In the genomic region with DNA sequence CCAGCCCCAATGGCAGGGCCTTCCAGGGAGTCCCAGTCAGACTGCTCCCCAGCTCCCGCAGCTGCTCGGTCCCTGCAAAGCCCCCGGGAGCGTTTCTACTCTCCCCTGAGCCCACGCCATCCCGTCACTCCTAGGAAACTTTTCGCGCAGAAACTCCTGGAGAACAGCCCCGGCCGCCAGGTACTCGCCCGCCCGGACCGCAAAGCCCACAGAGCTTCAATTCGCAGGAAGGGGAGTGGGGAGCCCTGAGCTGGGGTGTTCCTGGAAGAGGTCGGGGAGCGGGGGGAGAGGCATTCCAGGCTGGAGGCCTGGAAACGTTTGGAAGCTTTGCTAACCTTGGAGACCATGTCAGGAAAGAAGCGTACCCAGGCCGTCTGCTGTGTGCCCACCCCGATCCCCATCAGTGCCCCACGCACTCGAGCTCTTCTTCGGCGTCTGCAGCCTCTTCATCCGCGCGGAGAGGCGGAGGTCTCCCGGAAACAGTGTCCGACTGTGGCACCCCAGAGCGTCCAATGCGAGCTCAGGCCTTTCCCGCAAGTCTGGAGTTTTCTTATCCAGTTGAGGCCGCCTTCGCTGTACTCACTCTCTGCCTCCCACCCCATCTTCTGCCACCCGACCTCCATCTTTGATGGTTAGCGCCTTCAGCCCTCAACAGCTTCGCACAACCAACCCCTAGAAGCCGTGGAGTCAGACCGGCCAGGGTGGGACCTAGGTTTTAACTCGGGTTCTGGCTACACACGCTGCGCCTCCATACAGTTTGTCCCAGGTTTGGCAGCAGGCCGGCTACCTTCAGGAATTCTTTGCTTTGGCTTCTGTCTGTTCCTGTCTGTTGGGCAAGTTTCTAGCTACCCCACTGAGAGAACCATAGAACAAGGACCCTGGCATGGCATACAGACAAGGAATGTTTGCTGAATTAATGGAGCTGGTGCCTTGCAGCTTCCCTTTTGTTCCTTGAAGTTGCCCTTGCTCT, we compare ENCODE assay signal across 1 cellular context.
A peak's percentile ranks its signal among the peaks of the same experiment; 100 is the strongest.
TF ChIP-seq lines count a peak whose summit lies in the region.

No MANE protein-coding gene starts in this region.

TF ChIP-seq in K562, 482 proteins besides CTCF, POLR2A, EP300 and RAD21 (continued from another document and continues in another):
- TF ChIP-seq ZNF507 (tag; conservative IDR thresholded peaks at IDR 0.05) (no peak), VEZF1 (CRISPR knock-in tag; IDR thresholded peaks at IDR 0.05) (peak; percentile 24; the same call in 1 of the 2 replicates), FOS (IDR thresholded peaks at IDR 0.05; ENCODE audit: extremely low read depth, insufficient read length) (no peak), BRF1 (IDR thresholded peaks at IDR 0.05; ENCODE audit: borderline replicate concordance, extremely low read depth, insufficient read length) (no peak), ZNF165 (CRISPR knock-in tag; IDR thresholded peaks at IDR 0.05; ENCODE audit: borderline replicate concordance) (no peak), EP400 (IDR thresholded peaks at IDR 0.05) (0 out of 2 replicates have a peak, but pooled peaks have one; percentile 0), ZNF444 (CRISPR knock-in tag; IDR thresholded peaks at IDR 0.05) (no peak), ARID4B (CRISPR knock-in tag; IDR thresholded peaks at IDR 0.05) (no peak), ZNF785 (CRISPR knock-in tag; IDR thresholded peaks at IDR 0.05) (no peak), FOSL1 (tag; conservative IDR thresholded peaks at IDR 0.05) (peak; percentile 87), TAF15 (IDR thresholded peaks at IDR 0.05; ENCODE audit: low read depth, low read length) (no peak), PHF8 (IDR thresholded peaks at IDR 0.05; ENCODE audit: borderline replicate concordance, low read length) (no peak), CTBP1 (IDR thresholded peaks at IDR 0.05; ENCODE audit: borderline replicate concordance) (no peak), ZNF408 (CRISPR knock-in tag; IDR thresholded peaks at IDR 0.05; ENCODE audit: low read depth) (no peak), ZSCAN29 (IDR thresholded peaks at IDR 0.05) (no peak), KDM5B (IDR thresholded peaks at IDR 0.05; ENCODE audit: insufficient replicate concordance, low read depth, low read length) (no peak), ZBTB1 (CRISPR knock-in tag; IDR thresholded peaks at IDR 0.05; ENCODE audit: borderline replicate concordance, low read depth) (no peak; the same call in 1 of the 2 replicates), PRMT5 (CRISPR knock-in tag; IDR thresholded peaks at IDR 0.05) (no peak), MED1 (CRISPR knock-in tag; IDR thresholded peaks at IDR 0.05; ENCODE audit: borderline replicate concordance) (no peak), ELK3 (CRISPR knock-in tag; IDR thresholded peaks at IDR 0.05) (no peak), PRDM10 (IDR thresholded peaks at IDR 0.05; ENCODE audit: partially characterized antibody) (no peak), BHLHE40 (IDR thresholded peaks at IDR 0.05; ENCODE audit: low read length) (0 out of 2 replicates have a peak, but pooled peaks have one; percentile 4), ATF1 (CRISPR knock-in tag; IDR thresholded peaks at IDR 0.05) (no peak), ATF1 (tag; IDR thresholded peaks at IDR 0.05) (no peak), SPI1 (IDR thresholded peaks at IDR 0.05; ENCODE audit: borderline replicate concordance, low read depth, low read length) (no peak), PML (IDR thresholded peaks at IDR 0.05; ENCODE audit: low read length) (no peak; the same call in 1 of the 2 replicates), SIN3A (IDR thresholded peaks at IDR 0.05; ENCODE audit: borderline replicate concordance in 2 of 2, control insufficient read depth in 1 of 2, low read depth in 2 of 2, low read length in 2 of 2) (peak in 1 of 2 experiments; percentile 19; a peak in 1 of 4 replicates), ZNF668 (CRISPR knock-in tag; IDR thresholded peaks at IDR 0.05) (no peak), TCFL5 (CRISPR knock-in tag; conservative IDR thresholded peaks at IDR 0.05) (no peak), HES1 (IDR thresholded peaks at IDR 0.05; ENCODE audit: low read depth) (0 out of 2 replicates have a peak, but pooled peaks have one; percentile 2), ZBTB5 (IDR thresholded peaks at IDR 0.05) (no peak), POLR3G (IDR thresholded peaks at IDR 0.05; ENCODE audit: extremely low read depth, insufficient read length, insufficient replicate concordance) (no peak)
- TF ChIP-seq, protein P1, sequence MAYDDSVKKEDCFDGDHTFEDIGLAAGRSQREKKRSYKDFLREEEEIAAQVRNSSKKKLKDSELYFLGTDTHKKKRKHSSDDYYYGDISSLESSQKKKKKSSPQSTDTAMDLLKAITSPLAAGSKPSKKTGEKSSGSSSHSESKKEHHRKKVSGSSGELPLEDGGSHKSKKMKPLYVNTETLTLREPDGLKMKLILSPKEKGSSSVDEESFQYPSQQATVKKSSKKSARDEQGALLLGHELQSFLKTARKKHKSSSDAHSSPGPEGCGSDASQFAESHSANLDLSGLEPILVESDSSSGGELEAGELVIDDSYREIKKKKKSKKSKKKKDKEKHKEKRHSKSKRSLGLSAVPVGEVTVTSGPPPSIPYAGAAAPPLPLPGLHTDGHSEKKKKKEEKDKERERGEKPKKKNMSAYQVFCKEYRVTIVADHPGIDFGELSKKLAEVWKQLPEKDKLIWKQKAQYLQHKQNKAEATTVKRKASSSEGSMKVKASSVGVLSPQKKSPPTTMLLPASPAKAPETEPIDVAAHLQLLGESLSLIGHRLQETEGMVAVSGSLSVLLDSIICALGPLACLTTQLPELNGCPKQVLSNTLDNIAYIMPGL (CRISPR knock-in tag; IDR thresholded peaks at IDR 0.05) = no peak
- TF ChIP-seq, protein P2, sequence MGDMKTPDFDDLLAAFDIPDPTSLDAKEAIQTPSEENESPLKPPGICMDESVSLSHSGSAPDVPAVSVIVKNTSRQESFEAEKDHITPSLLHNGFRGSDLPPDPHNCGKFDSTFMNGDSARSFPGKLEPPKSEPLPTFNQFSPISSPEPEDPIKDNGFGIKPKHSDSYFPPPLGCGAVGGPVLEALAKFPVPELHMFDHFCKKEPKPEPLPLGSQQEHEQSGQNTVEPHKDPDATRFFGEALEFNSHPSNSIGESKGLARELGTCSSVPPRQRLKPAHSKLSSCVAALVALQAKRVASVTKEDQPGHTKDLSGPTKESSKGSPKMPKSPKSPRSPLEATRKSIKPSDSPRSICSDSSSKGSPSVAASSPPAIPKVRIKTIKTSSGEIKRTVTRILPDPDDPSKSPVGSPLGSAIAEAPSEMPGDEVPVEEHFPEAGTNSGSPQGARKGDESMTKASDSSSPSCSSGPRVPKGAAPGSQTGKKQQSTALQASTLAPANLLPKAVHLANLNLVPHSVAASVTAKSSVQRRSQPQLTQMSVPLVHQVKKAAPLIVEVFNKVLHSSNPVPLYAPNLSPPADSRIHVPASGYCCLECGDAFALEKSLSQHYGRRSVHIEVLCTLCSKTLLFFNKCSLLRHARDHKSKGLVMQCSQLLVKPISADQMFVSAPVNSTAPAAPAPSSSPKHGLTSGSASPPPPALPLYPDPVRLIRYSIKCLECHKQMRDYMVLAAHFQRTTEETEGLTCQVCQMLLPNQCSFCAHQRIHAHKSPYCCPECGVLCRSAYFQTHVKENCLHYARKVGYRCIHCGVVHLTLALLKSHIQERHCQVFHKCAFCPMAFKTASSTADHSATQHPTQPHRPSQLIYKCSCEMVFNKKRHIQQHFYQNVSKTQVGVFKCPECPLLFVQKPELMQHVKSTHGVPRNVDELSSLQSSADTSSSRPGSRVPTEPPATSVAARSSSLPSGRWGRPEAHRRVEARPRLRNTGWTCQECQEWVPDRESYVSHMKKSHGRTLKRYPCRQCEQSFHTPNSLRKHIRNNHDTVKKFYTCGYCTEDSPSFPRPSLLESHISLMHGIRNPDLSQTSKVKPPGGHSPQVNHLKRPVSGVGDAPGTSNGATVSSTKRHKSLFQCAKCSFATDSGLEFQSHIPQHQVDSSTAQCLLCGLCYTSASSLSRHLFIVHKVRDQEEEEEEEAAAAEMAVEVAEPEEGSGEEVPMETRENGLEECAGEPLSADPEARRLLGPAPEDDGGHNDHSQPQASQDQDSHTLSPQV (IDR thresholded peaks at IDR 0.05) = peak; percentile 36; the same call in 1 of the 2 replicates
